7 cellular contexts compared by ENCODE assay signal in the genomic region with DNA sequence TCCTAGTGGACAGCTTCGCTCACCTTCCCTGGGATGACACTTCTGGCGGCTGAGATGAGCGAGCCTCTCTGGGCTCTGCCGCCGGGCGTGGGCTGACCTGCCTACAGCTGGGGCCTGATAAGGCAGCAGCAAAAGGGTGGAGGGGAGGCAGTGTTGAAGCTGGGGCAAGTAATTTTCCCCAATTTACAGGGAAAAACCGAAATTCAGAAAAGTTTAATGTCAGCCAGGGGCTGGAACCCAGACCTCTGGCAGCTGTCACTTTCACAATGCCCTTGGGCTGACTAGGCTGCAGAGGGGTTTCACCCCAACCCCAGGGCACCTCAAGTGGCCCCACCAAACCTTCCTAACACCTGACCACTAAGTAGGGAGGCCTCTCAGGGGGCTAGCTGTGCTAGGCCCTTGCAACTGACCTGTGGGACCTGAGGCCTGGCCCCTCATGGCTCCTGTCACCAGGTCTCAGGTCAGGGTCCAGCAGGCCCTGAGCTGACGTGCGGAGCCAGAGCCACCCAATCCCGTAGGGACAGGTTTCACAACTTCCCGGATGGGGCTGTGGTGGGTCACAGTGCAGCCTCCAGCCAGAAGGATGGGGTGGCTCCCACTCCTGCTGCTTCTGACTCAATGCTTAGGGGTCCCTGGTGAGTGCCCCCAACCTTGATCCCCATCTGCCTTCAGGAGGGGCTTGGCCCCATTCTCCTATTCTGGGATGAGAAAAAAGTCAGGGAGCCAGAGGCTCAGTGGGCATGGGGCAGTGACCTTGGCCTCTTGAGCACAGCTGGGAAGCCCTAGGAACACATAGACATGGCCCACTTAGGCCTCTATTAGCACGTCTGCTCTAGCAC. TPM values are rescaled to one million over a fixed set of nuclear protein-coding genes. Genes with fewer than 3 reads are reported as not detected.
DNase-seq lines count a peak whose midpoint lies in the region; ATAC-seq and TF ChIP-seq lines count a peak whose summit lies in the region.
"Not testable (repeated sequence)": the region's sequence is repeated elsewhere in the genome, so short reads cannot be mapped to it uniquely, and the experiment has no call there.

No MANE protein-coding gene starts in this region.

- H3K27ac ChIP-seq in psoas muscle: peak overlapping the region; percentile 92

- peaks cover 0 to 16% of the 10 kb centered on the region in 2 donors for H3K36me3 ChIP-seq in psoas muscle (ENCODE audit: insufficient read depth in 1 of 2, low read depth in 1 of 2)

- not testable (repeated sequence) for TF ChIP-seq POLR2A in GM18505 (IDR thresholded peaks at IDR 0.05; ENCODE audit: borderline replicate concordance, extremely low read depth, insufficient read depth, insufficient read length)

- peaks cover 0 to 12% (median 2%) of the 10 kb centered on the region in 3 donors for H3K27me3 ChIP-seq in psoas muscle (ENCODE audit: insufficient read depth in 3 of 3, low read length in 2 of 3)

- peak overlapping the region; percentile 81 for H3K4me3 ChIP-seq in psoas muscle

- H3K4me1 ChIP-seq in psoas muscle: peaks cover 43% of the 10 kb centered on the region

- intact Hi-C loops in left colon (cut with DNase I, micrococcal nuclease); psoas muscle (cut with DNase I): not testable (repeated sequence)

- peak; percentile 21 for ATAC-seq in GM18505 (IDR thresholded peaks at IDR 0.05; ENCODE audit: unreplicated experiment)
- peak; percentile 13 for ATAC-seq in HG03025 (IDR thresholded peaks at IDR 0.05; ENCODE audit: low FRiP score, unreplicated experiment)
- peak; percentile 27 for ATAC-seq in left colon
- ATAC-seq in psoas muscle: peak; percentile 3 to 24 (median 9)

- WGBS in psoas muscle, 3 donors: 64 to 80% (median 74%) methylated on average over 11 to 12 of the region's 12 CpGs

- H3K9me3 ChIP-seq in psoas muscle: not testable (repeated sequence)

- DNase-seq in OCI-M1 (lab: John Stamatoyannopoulos, UW) (peak; percentile 95), activated gamma-delta T cell treated with Interleukin-2 at 50 U/mL for 16 hours (peak; percentile 8), epidermal melanocyte (ENCODE audit: insufficient read length, low spot score) (peak; percentile 14), left colon (peak; percentile 34 to 49), psoas muscle (peak; percentile 34 to 60)

- not testable (repeated sequence) for TF ChIP-seq CTCF in psoas muscle (IDR thresholded peaks at IDR 0.05)

RNA-seq across cellular contexts. Expression of a gene that starts 21.5 kb away (rescaled TPM):
- total RNA-seq in left colon (1,000 to 10,000 TPM; 3,977 to 5,589 TPM), psoas muscle (1,000 to 10,000 TPM; 1,264 to 5,208 (median 3,151) TPM)
- polyA plus RNA-seq in psoas muscle: not detected

RNA-seq across cellular contexts. Expression of a gene that starts 31.9 kb away (rescaled TPM):
- total RNA-seq in left colon (100 to 1,000 TPM; 101 to 109 TPM), psoas muscle (10 to 100 TPM in 1 of 4 donors, 1 to 10 TPM in 3; 5.3 to 20.9 (median 7.3) TPM)
- 10 to 100 TPM in 1 of 3 donors, 1 to 10 TPM in 2; 2.4 to 12.5 (median 6.1) TPM for polyA plus RNA-seq in psoas muscle

Comparison
In these comparisons a context has a peak if more than half of its experiments do, and no peak if none do; other contexts are left out.
1. Peak in every context shown above with its lines: DNase-seq, ATAC-seq, H3K4me3 ChIP-seq and H3K27ac ChIP-seq.
2. DNase-seq: peak in every context shown above with its lines; median percentile 95 in OCI-M1; 47 in psoas muscle; 42 in left colon; 14 in epidermal melanocyte; 8 in activated gamma-delta T cell treated with Interleukin-2 at 50 U/mL for 16 hours.
3. RNA of a gene that starts 31.9 kb away (total RNA-seq): 101 to 109 TPM in left colon; 5.3 to 20.9 TPM in psoas muscle; every median in the first group is over 4 times any median in the second.